29 cellular contexts compared by ENCODE assay signal in genomic region chrX:103610282-103610681, GRCh38.
"Had no signal": no experiment of that assay in that cellular context is flagged by ENCODE, and none has a peak within 500 bp of the region (broad histone marks: within the 10 kb centered on the region; RNA-seq: fewer than 3 reads in every experiment).

No MANE protein-coding gene starts in this region.

- H3K36me3 Mint-ChIP-seq: activated naive CD8-positive, alpha-beta T cell treated with anti-CD3 and anti-CD28 coated beads for 36 hours had no signal

- H3K9me3 Mint-ChIP-seq: activated CD4-positive, alpha-beta memory T cell treated with anti-CD3 and anti-CD28 coated beads, Interleukin-2, amount 10 ng/mL, durations not matched to agents 7 days and 5 days; activated CD4-positive, alpha-beta T cell treated with anti-CD3 and anti-CD28 coated beads, Interleukin-2, amount 10 ng/mL, durations not matched to agents 7 days and 5 days; activated naive CD4-positive, alpha-beta T cell treated with anti-CD3 and anti-CD28 coated beads for 36 hours; activated naive CD8-positive, alpha-beta T cell treated with anti-CD3 and anti-CD28 coated beads for 36 hours; activated T-helper 17 cell treated with anti-CD3 and anti-CD28 coated beads, Interleukin-2, amount 50 U/mL, for 72 hours; T-helper 1 cell treated with Interleukin-12 subunit alpha and Interleukin-12 subunit beta and Interleukin-4 antibody, amounts not matched to agents 30 μg/mL and 1 μg/mL, for 36 hours had no signal

- H3K27me3 Mint-ChIP-seq: activated naive CD8-positive, alpha-beta T cell treated with anti-CD3 and anti-CD28 coated beads for 36 hours; activated T-helper 17 cell treated with anti-CD3 and anti-CD28 coated beads, Interleukin-2, amount 50 U/mL, for 72 hours had no signal

- ATAC-seq: activated T-helper 17 cell treated with anti-CD3 and anti-CD28 coated beads, Interleukin-2, amount 50 U/mL, for 72 hours; SK-N-SH treated with all-trans-retinoic acid at 6 μM for 48 hours had no signal

- H3K27ac Mint-ChIP-seq: activated CD4-positive, alpha-beta memory T cell treated with anti-CD3 and anti-CD28 coated beads, Interleukin-2, amount 10 ng/mL, durations not matched to agents 7 days and 5 days; activated CD4-positive, alpha-beta T cell treated with anti-CD3 and anti-CD28 coated beads, Interleukin-2, amount 10 ng/mL, durations not matched to agents 7 days and 5 days; activated naive CD4-positive, alpha-beta T cell treated with anti-CD3 and anti-CD28 coated beads for 36 hours; activated naive CD8-positive, alpha-beta T cell treated with anti-CD3 and anti-CD28 coated beads for 36 hours; activated T-helper 17 cell treated with anti-CD3 and anti-CD28 coated beads, Interleukin-2, amount 50 U/mL, for 72 hours; T-helper 1 cell treated with Interleukin-12 subunit alpha and Interleukin-12 subunit beta and Interleukin-4 antibody, amounts not matched to agents 30 μg/mL and 1 μg/mL, for 36 hours had no signal

- H3K4me3 Mint-ChIP-seq: activated CD4-positive, alpha-beta memory T cell treated with anti-CD3 and anti-CD28 coated beads, Interleukin-2, amount 10 ng/mL, durations not matched to agents 7 days and 5 days; activated CD4-positive, alpha-beta T cell treated with anti-CD3 and anti-CD28 coated beads, Interleukin-2, amount 10 ng/mL, durations not matched to agents 7 days and 5 days; activated naive CD4-positive, alpha-beta T cell treated with anti-CD3 and anti-CD28 coated beads for 36 hours; activated naive CD8-positive, alpha-beta T cell treated with anti-CD3 and anti-CD28 coated beads for 36 hours; activated T-helper 17 cell treated with anti-CD3 and anti-CD28 coated beads, Interleukin-2, amount 50 U/mL, for 72 hours; T-helper 1 cell treated with Interleukin-12 subunit alpha and Interleukin-12 subunit beta and Interleukin-4 antibody, amounts not matched to agents 30 μg/mL and 1 μg/mL, for 36 hours had no signal

- DNase-seq: activated CD4-positive, alpha-beta memory T cell treated with anti-CD3 and anti-CD28 coated beads, Interleukin-2, amount 10 ng/mL, durations not matched to agents 7 days and 5 days; activated CD4-positive, alpha-beta T cell treated with anti-CD3 and anti-CD28 coated beads, Interleukin-2, amount 10 ng/mL, durations not matched to agents 7 days and 5 days; activated CD4-positive, CD25-positive, alpha-beta regulatory T cell; activated gamma-delta T cell; activated naive CD4-positive, alpha-beta T cell treated with anti-CD3 and anti-CD28 coated beads for 36 hours; activated naive CD8-positive, alpha-beta T cell treated with anti-CD3 and anti-CD28 coated beads for 36 hours; activated T-cell treated with anti-CD3 and anti-CD28 coated beads for 4 hours; activated T-cell treated with anti-CD3 and anti-CD28 coated beads, Interleukin-2, amount 50 U/mL, for 48 hours; adrenal gland; anterior cingulate cortex; central memory CD4-positive, alpha-beta T cell; KG1; MV-4-11; NCI-H1092 treated with DMSO at 0.1 percent for 48 hours; NCI-H1417 treated with DMSO at 0.1 percent for 48 hours; NCI-H1694; NCI-H2029; NCI-H2107; NCI-H2171 treated with DMSO at 0.1 percent for 48 hours; NCI-H226; NCI-H510A; NCI-H526 treated with DMSO at 0.1 percent for 48 hours; NK-92 treated with Interleukin-12 subunit alpha and Interleukin-12 subunit beta, amount 100 ng/mL, for 24 hours; Peyer's patch; Right ventricle myocardium superior; SW 1271 had no signal
